ENCODE assay signal across 10 cellular contexts in the genomic region with DNA sequence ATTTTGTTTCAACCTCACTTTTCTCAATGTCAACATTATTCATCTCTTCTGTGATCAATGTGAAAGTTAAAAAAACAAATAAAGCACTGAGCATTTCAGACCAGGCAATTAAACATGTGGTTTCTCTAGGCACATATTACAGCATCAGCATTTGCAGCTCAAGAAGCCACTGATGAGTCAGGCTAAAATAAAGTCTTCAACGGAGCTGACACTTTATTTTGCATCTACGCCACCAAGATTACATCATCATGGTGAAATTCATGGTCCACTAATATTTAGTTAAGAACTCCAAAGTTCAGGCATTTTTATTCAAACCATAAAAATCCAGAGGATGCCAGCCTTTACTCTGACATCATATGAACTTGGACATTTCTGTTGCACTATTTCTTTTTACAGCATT. TPM values are rescaled to one million over a fixed set of nuclear protein-coding genes. Genes with fewer than 3 reads are reported as not detected.
DNase-seq lines count a peak whose midpoint lies in the region; ATAC-seq and TF ChIP-seq lines count a peak whose summit lies in the region.
"Had no signal": no experiment of that assay in that cellular context is flagged by ENCODE, and none has a peak within 500 bp of the region (broad histone marks: within the 10 kb centered on the region; RNA-seq: fewer than 3 reads in every experiment).

No MANE protein-coding gene starts in this region.

- no peak overlapping the region for H3K4me2 ChIP-seq in MM.1S (ENCODE audit: low read depth, low read length)

- no peak overlapping the region for H2AFZ ChIP-seq in MM.1S (ENCODE audit: low read length)

- no peak overlapping the region for H3K9ac ChIP-seq in MM.1S (ENCODE audit: low read length)

- no peaks in the 10 kb centered on the region for H3K9me2 ChIP-seq in MM.1S (replicated peaks; ENCODE audit: insufficient read depth, low read length)

- H4K20me1 ChIP-seq in MM.1S (ENCODE audit: insufficient read depth, low read length): no peaks in the 10 kb centered on the region

- H3K9me3 ChIP-seq in MM.1S (replicated peaks; ENCODE audit: insufficient read depth, low read length): no peaks in the 10 kb centered on the region
- H3K9me3 ChIP-seq: heart left ventricle had no signal

- H3K79me2 ChIP-seq in MM.1S (ENCODE audit: low read length): no peaks in the 10 kb centered on the region

- H3K4me3 ChIP-seq in AG10803 (ENCODE audit: low read length) (no peak overlapping the region), MM.1S (ENCODE audit: low read length) (no peak overlapping the region)
- H3K4me3 ChIP-seq: heart left ventricle had no signal

- peak; percentile 93 for DNase-seq in AG10803 (ENCODE audit: low read depth)
- DNase-seq in NCI-H226: peak; percentile 56
- peak; percentile 96 for DNase-seq in dedifferentiated amniotic fluid mesenchymal stem cell (ENCODE audit: extremely low spot score)
- peak; percentile 59 for DNase-seq in medulla oblongata (ENCODE audit: extremely low spot score)
- DNase-seq in NOMO-1 treated with dmso at 0.1 percent for 144 hours (lab: John Stamatoyannopoulos, UW; ENCODE audit: unreplicated experiment): no peak
- DNase-seq in MM.1S: no peak
- no peak for DNase-seq in stimulated activated CD4-positive, alpha-beta T cell treated with anti-CD3 and anti-CD28 coated beads, Interleukin-4, amount 100 ng/mL, for 4 hours
- DNase-seq: activated naive CD8-positive, alpha-beta T cell treated with anti-CD3 and anti-CD28 coated beads, Interleukin-2, amount 10 ng/mL, durations not matched to agents 7 days and 5 days; heart left ventricle had no signal

- H3K27me3 ChIP-seq in MM.1S (replicated peaks; ENCODE audit: insufficient read depth, low read length): no peaks in the 10 kb centered on the region
- H3K27me3 ChIP-seq: heart left ventricle had no signal

- no peaks in the 10 kb centered on the region for H3K4me1 ChIP-seq in MM.1S (ENCODE audit: low read length)

- H3K36me3 ChIP-seq in MM.1S (replicated peaks; ENCODE audit: insufficient read depth, low read length): no peaks in the 10 kb centered on the region
- H3K36me3 ChIP-seq: heart left ventricle had no signal

- H3K27ac ChIP-seq in MM.1S (ENCODE audit: low read length): no peak overlapping the region
- H3K27ac ChIP-seq: heart left ventricle had no signal

- TF ChIP-seq CTCF in AG10803 (conservative IDR thresholded peaks at IDR 0.05; ENCODE audit: low read length): no peak
- no peak for TF ChIP-seq CTCF in MM.1S (IDR thresholded peaks at IDR 0.05; ENCODE audit: low read length)

- no peak for ATAC-seq in esophagus mucosa

- H3F3A ChIP-seq in MM.1S (ENCODE audit: insufficient read depth, low read length): no peaks in the 10 kb centered on the region

RNA-seq across cellular contexts. Expression of gene MAGI2, which starts 33.0 kb away (rescaled TPM):
- 0.80 TPM for total RNA-seq in esophagus mucosa

Comparison
In these comparisons a context has a peak if more than half of its experiments do, and no peak if none do; other contexts are left out.
1. DNase-seq: peak in AG10803 (single experiment), NCI-H226 (single experiment), dedifferentiated amniotic fluid mesenchymal stem cell (single experiment) and medulla oblongata (single experiment); none in NOMO-1 treated with dmso at 0.1 percent for 144 hours (single experiment), MM.1S (single experiment) and stimulated activated CD4-positive, alpha-beta T cell treated with anti-CD3 and anti-CD28 coated beads, Interleukin-4, amount 100 ng/mL, for 4 hours (0 of 2).